In genomic region chr2:46207591-46207990, GRCh38 we compare ENCODE assay signal across 28 cellular contexts.
"Had no signal": no experiment of that assay in that cellular context is flagged by ENCODE, and none has a peak within 500 bp of the region (broad histone marks: within the 10 kb centered on the region; RNA-seq: fewer than 3 reads in every experiment).

No MANE protein-coding gene starts in this region.

- H3K27ac Mint-ChIP-seq: stimulated activated effector memory CD8-positive, alpha-beta T cell treated with anti-CD3 and anti-CD28 coated beads, Interleukin-12 subunit alpha, Interleukin-12 subunit beta, amount 100 ng/mL, for 72 hours; stimulated activated memory B cell treated with anti-CD40 and anti-IgM and Interleukin-4, amounts not matched to agents 10 μg/mL and 1 μg/mL and 100 μg/mL, for 72 hours; stimulated activated naive B cell treated with anti-CD40 and anti-IgM and Interleukin-4, amounts not matched to agents 10 μg/mL and 1 μg/mL and 100 μg/mL, for 72 hours; stimulated activated naive CD8-positive, alpha-beta T cell treated with anti-CD3 and anti-CD28 coated beads, Interleukin-15, Interleukin-2, amounts not matched to agents 100 ng/mL and 50 ng/mL, for 24 hours; type B pancreatic cell had no signal

- H3K4me3 ChIP-seq: stomach, suprapubic skin, testis, thoracic aorta, thyroid gland, tibial artery, tibial nerve, transverse colon, upper lobe of left lung, upper lobe of right lung, uterus, vagina had no signal

- H3K4me1 ChIP-seq: stomach, suprapubic skin, testis, thyroid gland, tibial artery, tibial nerve, transverse colon, upper lobe of left lung, upper lobe of right lung, uterus, vagina had no signal

- ATAC-seq: stimulated activated effector memory CD8-positive, alpha-beta T cell treated with anti-CD3 and anti-CD28 coated beads, Interleukin-12 subunit alpha, Interleukin-12 subunit beta, amount 100 ng/mL, for 72 hours; stimulated activated memory B cell treated with anti-CD40 and anti-IgM and Interleukin-4, amounts not matched to agents 10 μg/mL and 1 μg/mL and 100 μg/mL, for 72 hours; stimulated activated naive B cell treated with anti-CD40 and anti-IgM and Interleukin-4, amounts not matched to agents 10 μg/mL and 1 μg/mL and 100 μg/mL, for 72 hours; stimulated activated naive CD8-positive, alpha-beta T cell treated with anti-CD3 and anti-CD28 coated beads, Interleukin-15, amount 100 ng/mL, for 72 hours; stimulated activated naive CD8-positive, alpha-beta T cell treated with anti-CD3 and anti-CD28 coated beads, Interleukin-15, Interleukin-2, amounts not matched to agents 100 U/mL and 50 U/mL, for 24 hours; upper lobe of right lung had no signal

- DNase-seq: stimulated activated CD4-positive, alpha-beta T cell treated with anti-CD3 and anti-CD28 coated beads, Interleukin-2, amount 100 ng/mL, for 48 hours; stimulated activated CD4-positive, alpha-beta T cell treated with anti-CD3 and anti-CD28 coated beads, Interleukin-4, amount 100 ng/mL, for 1 hour; stimulated activated CD4-positive, alpha-beta T cell treated with anti-CD3 and anti-CD28 coated beads, Interleukin-4, amount 100 ng/mL, for 24 hours; stimulated activated CD4-positive, alpha-beta T cell treated with anti-CD3 and anti-CD28 coated beads, Interleukin-4, amount 100 ng/mL, for 4 hours; stimulated activated CD8-positive, alpha-beta memory T cell treated with anti-CD3 and anti-CD28 coated beads, Interleukin-4, amount 100 ng/mL, for 48 hours; stimulated activated naive B cell treated with anti-CD40 and anti-IgM and Interleukin-4, amounts not matched to agents 10 μg/mL and 1 μg/mL and 100 μg/mL, for 72 hours; stimulated activated naive CD4-positive, alpha-beta T cell; stimulated activated naive CD4-positive, alpha-beta T cell treated with Interleukin-2 at 50 U/mL for 16 hours; stimulated activated naive CD8-positive, alpha-beta T cell treated with anti-CD3 and anti-CD28 coated beads, Interleukin-15, amount 100 ng/mL, for 72 hours; stimulated activated naive CD8-positive, alpha-beta T cell treated with anti-CD3 and anti-CD28 coated beads, Interleukin-15, Interleukin-2, amounts not matched to agents 100 U/mL and 50 U/mL, for 24 hours; stomach; substantia nigra; testis; thyroid gland; tibial artery; transverse colon; upper lobe of left lung; upper lobe of right lung; uterus had no signal

- H3K4me1 Mint-ChIP-seq: stimulated activated memory B cell treated with anti-CD40 and anti-IgM and Interleukin-4, amounts not matched to agents 10 μg/mL and 1 μg/mL and 100 μg/mL, for 72 hours; stimulated activated naive B cell treated with anti-CD40 and anti-IgM and Interleukin-4, amounts not matched to agents 10 μg/mL and 1 μg/mL and 100 μg/mL, for 72 hours had no signal

- H3K27ac ChIP-seq: stomach, suprapubic skin, testis, thoracic aorta, thyroid gland, tibial artery, tibial nerve, transverse colon, upper lobe of left lung, upper lobe of right lung, uterus, vagina had no signal

- H3K27me3 Mint-ChIP-seq: stimulated activated naive CD8-positive, alpha-beta T cell treated with anti-CD3 and anti-CD28 coated beads, Interleukin-15, Interleukin-2, amounts not matched to agents 100 ng/mL and 50 ng/mL, for 24 hours; type B pancreatic cell had no signal

- H3K4me3 Mint-ChIP-seq: stimulated activated effector memory CD8-positive, alpha-beta T cell treated with anti-CD3 and anti-CD28 coated beads, Interleukin-12 subunit alpha, Interleukin-12 subunit beta, amount 100 ng/mL, for 72 hours; stimulated activated memory B cell treated with anti-CD40 and anti-IgM and Interleukin-4, amounts not matched to agents 10 μg/mL and 1 μg/mL and 100 μg/mL, for 72 hours; stimulated activated naive B cell treated with anti-CD40 and anti-IgM and Interleukin-4, amounts not matched to agents 10 μg/mL and 1 μg/mL and 100 μg/mL, for 72 hours; stimulated activated naive CD8-positive, alpha-beta T cell treated with anti-CD3 and anti-CD28 coated beads, Interleukin-15, amount 100 ng/mL, for 72 hours; stimulated activated naive CD8-positive, alpha-beta T cell treated with anti-CD3 and anti-CD28 coated beads, Interleukin-15, Interleukin-2, amounts not matched to agents 100 ng/mL and 50 ng/mL, for 24 hours; type B pancreatic cell had no signal

- H3K36me3 Mint-ChIP-seq: stimulated activated effector memory CD8-positive, alpha-beta T cell treated with anti-CD3 and anti-CD28 coated beads, Interleukin-12 subunit alpha, Interleukin-12 subunit beta, amount 100 ng/mL, for 72 hours; stimulated activated memory B cell treated with anti-CD40 and anti-IgM and Interleukin-4, amounts not matched to agents 10 μg/mL and 1 μg/mL and 100 μg/mL, for 72 hours had no signal

- H3K27me3 ChIP-seq: stomach, suprapubic skin, testis, thyroid gland, tibial artery, tibial nerve, transverse colon, upper lobe of left lung, upper lobe of right lung, uterus, vagina had no signal

- H3K9me3 ChIP-seq: suprapubic skin, testis, thoracic aorta, thyroid gland, upper lobe of right lung had no signal

- H3K36me3 ChIP-seq: stomach, suprapubic skin, thoracic aorta, thyroid gland, tibial artery, tibial nerve, transverse colon, upper lobe of left lung, upper lobe of right lung, uterus, vagina had no signal

- FAIRE-seq: urothelium cell line had no signal
